In the genomic region with DNA sequence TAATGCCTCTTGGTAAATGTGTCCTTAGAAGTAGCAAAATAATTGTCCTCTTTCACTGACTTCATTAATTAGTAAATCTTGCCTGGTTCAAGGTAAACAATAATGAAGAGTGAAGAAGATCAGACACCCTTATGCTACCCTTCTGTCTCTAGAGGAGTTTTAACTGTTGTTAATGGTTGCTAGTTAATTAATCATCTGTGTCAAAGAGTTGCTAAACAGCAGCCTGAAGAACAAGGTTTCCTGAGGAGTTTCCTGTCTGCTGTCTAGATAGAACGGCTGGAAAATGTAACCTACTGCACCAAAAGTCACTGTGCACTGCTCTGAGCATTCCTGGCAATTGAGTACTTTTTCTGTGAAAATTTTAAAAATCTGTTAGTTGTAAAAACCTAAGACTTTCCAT, we compare ENCODE assay signal across 15 cellular contexts.
DNase-seq lines count a peak whose midpoint lies in the region; ATAC-seq and TF ChIP-seq lines count a peak whose summit lies in the region.
"Had no signal": no experiment of that assay in that cellular context is flagged by ENCODE, and none has a peak within 500 bp of the region (broad histone marks: within the 10 kb centered on the region; RNA-seq: fewer than 3 reads in every experiment).

No MANE protein-coding gene starts in this region.

- no peaks in the 10 kb centered on the region for H3F3A ChIP-seq in GM23338 (replicated peaks; ENCODE audit: low read depth)

- H3K9me3 Mint-ChIP-seq in GM23338, result no peaks in the 10 kb centered on the region
- no peaks in the 10 kb centered on the region for H3K9me3 Mint-ChIP-seq in nephron
- H3K9me3 Mint-ChIP-seq: activated naive CD8-positive, alpha-beta T cell treated with anti-CD3 and anti-CD28 coated beads, Interleukin-2, amount 50 U/mL, for 24 hours; neural crest cell had no signal

- H3K27me3 Mint-ChIP-seq in GM23338 (ENCODE audit: insufficient read depth, low read depth, poor library complexity) (peaks cover 4% of the 10 kb centered on the region), nephron (ENCODE audit: low read depth) (no peaks in the 10 kb centered on the region)
- H3K27me3 Mint-ChIP-seq: activated naive CD8-positive, alpha-beta T cell treated with anti-CD3 and anti-CD28 coated beads, Interleukin-2, amount 50 U/mL, for 24 hours had no signal

- ATAC-seq in GM23338 (no peak), GM18519 (IDR thresholded peaks at IDR 0.05; ENCODE audit: low FRiP score, unreplicated experiment) (no peak)
- ATAC-seq: activated naive CD8-positive, alpha-beta T cell treated with anti-CD3 and anti-CD28 coated beads, Interleukin-2, amount 50 U/mL, for 24 hours; foreskin keratinocyte had no signal

- H2AFZ ChIP-seq in GM23338, result no peak overlapping the region

- peak; percentile 30 for DNase-seq in GM23338 (ENCODE audit: low spot score)
- peak; percentile 61 for DNase-seq in NCI-H69 (lab: John Stamatoyannopoulos, UW)
- DNase-seq in epithelial cell of esophagus (ENCODE audit: low read depth), result peak; percentile 23
- DNase-seq in DMS153 (lab: John Stamatoyannopoulos, UW), result no peak
- no peak for DNase-seq in dedifferentiated amniotic fluid mesenchymal stem cell (ENCODE audit: extremely low spot score)
- DNase-seq: activated CD8-positive, alpha-beta memory T cell treated with anti-CD3 and anti-CD28 coated beads, Interleukin-2, amount 50 U/mL, for 48 hours; activated naive CD8-positive, alpha-beta T cell treated with anti-CD3 and anti-CD28 coated beads, Interleukin-2, amount 50 U/mL, for 24 hours; foreskin keratinocyte; MM.1S; NCI-H526 treated with DMSO at 0.1 percent for 48 hours; thyroid gland had no signal

- H3K4me1 Mint-ChIP-seq in GM23338, result peaks cover 55% of the 10 kb centered on the region
- peaks cover 18% of the 10 kb centered on the region for H3K4me1 Mint-ChIP-seq in nephron
- H3K4me1 Mint-ChIP-seq: neural crest cell had no signal

- H3K4me3 Mint-ChIP-seq in GM23338 (no peak overlapping the region), nephron (no peak overlapping the region)
- H3K4me3 Mint-ChIP-seq: activated naive CD8-positive, alpha-beta T cell treated with anti-CD3 and anti-CD28 coated beads, Interleukin-2, amount 50 U/mL, for 24 hours; neural crest cell had no signal

- no peaks in the 10 kb centered on the region for H3K9me2 ChIP-seq in GM23338 (ENCODE audit: insufficient read depth)

- no peaks in the 10 kb centered on the region for H3K27me3 ChIP-seq in GM23338 (ENCODE audit: insufficient read depth)
- H3K27me3 ChIP-seq: foreskin keratinocyte, thyroid gland had no signal

- H3K4me3 ChIP-seq in GM23338 (no peak overlapping the region), epithelial cell of esophagus (ENCODE audit: low read length) (no peak overlapping the region)
- H3K4me3 ChIP-seq: coronary artery, thyroid gland had no signal

- H4K20me1 ChIP-seq in GM23338 (replicated peaks; ENCODE audit: insufficient read depth), result no peaks in the 10 kb centered on the region

- H3K4me2 ChIP-seq in GM23338, result peak overlapping the region; percentile 27

- H3K79me2 ChIP-seq in GM23338 (replicated peaks; ENCODE audit: insufficient read depth), result no peaks in the 10 kb centered on the region

- peak overlapping the region; percentile 90 for H3K27ac Mint-ChIP-seq in GM23338
- H3K27ac Mint-ChIP-seq in nephron, result peak overlapping the region; percentile 4 to 78 (median 6)
- H3K27ac Mint-ChIP-seq: activated naive CD8-positive, alpha-beta T cell treated with anti-CD3 and anti-CD28 coated beads, Interleukin-2, amount 50 U/mL, for 24 hours had no signal

- TF ChIP-seq CTCF in GM23338 (conservative IDR thresholded peaks at IDR 0.05; ENCODE audit: low read depth in 2 of 2) (no peak), epithelial cell of esophagus (IDR thresholded peaks at IDR 0.05; ENCODE audit: insufficient read depth, low read depth, low read length, missing control alignments) (no peak), nephron (IDR thresholded peaks at IDR 0.05; ENCODE audit: unreplicated experiment in 3 of 3) (no peak)

- H3K36me3 Mint-ChIP-seq in GM23338 (ENCODE audit: low read depth) (peaks cover 44% of the 10 kb centered on the region; the same call in 2 of the 3 replicates), nephron (ENCODE audit: low read depth) (peaks cover 24% of the 10 kb centered on the region)

- H3K4me1 ChIP-seq in GM23338 (ENCODE audit: insufficient read depth), result peaks cover 49% of the 10 kb centered on the region
- H3K4me1 ChIP-seq: foreskin keratinocyte had no signal

- no peaks in the 10 kb centered on the region for H3K36me3 ChIP-seq in GM23338 (ENCODE audit: insufficient read depth)
- H3K36me3 ChIP-seq: thyroid gland had no signal

- peak overlapping the region; percentile 95 for H3K27ac ChIP-seq in GM23338 (ENCODE audit: low read depth)
- H3K27ac ChIP-seq: coronary artery, foreskin keratinocyte had no signal

TF ChIP-seq in GM23338, 12 proteins besides CTCF, POLR2A, EP300 and RAD21 (continues in another document):
- no peak for TF ChIP-seq POLR2AphosphoS5 (IDR thresholded peaks at IDR 0.05; ENCODE audit: low read depth)
- TF ChIP-seq, protein P1, sequence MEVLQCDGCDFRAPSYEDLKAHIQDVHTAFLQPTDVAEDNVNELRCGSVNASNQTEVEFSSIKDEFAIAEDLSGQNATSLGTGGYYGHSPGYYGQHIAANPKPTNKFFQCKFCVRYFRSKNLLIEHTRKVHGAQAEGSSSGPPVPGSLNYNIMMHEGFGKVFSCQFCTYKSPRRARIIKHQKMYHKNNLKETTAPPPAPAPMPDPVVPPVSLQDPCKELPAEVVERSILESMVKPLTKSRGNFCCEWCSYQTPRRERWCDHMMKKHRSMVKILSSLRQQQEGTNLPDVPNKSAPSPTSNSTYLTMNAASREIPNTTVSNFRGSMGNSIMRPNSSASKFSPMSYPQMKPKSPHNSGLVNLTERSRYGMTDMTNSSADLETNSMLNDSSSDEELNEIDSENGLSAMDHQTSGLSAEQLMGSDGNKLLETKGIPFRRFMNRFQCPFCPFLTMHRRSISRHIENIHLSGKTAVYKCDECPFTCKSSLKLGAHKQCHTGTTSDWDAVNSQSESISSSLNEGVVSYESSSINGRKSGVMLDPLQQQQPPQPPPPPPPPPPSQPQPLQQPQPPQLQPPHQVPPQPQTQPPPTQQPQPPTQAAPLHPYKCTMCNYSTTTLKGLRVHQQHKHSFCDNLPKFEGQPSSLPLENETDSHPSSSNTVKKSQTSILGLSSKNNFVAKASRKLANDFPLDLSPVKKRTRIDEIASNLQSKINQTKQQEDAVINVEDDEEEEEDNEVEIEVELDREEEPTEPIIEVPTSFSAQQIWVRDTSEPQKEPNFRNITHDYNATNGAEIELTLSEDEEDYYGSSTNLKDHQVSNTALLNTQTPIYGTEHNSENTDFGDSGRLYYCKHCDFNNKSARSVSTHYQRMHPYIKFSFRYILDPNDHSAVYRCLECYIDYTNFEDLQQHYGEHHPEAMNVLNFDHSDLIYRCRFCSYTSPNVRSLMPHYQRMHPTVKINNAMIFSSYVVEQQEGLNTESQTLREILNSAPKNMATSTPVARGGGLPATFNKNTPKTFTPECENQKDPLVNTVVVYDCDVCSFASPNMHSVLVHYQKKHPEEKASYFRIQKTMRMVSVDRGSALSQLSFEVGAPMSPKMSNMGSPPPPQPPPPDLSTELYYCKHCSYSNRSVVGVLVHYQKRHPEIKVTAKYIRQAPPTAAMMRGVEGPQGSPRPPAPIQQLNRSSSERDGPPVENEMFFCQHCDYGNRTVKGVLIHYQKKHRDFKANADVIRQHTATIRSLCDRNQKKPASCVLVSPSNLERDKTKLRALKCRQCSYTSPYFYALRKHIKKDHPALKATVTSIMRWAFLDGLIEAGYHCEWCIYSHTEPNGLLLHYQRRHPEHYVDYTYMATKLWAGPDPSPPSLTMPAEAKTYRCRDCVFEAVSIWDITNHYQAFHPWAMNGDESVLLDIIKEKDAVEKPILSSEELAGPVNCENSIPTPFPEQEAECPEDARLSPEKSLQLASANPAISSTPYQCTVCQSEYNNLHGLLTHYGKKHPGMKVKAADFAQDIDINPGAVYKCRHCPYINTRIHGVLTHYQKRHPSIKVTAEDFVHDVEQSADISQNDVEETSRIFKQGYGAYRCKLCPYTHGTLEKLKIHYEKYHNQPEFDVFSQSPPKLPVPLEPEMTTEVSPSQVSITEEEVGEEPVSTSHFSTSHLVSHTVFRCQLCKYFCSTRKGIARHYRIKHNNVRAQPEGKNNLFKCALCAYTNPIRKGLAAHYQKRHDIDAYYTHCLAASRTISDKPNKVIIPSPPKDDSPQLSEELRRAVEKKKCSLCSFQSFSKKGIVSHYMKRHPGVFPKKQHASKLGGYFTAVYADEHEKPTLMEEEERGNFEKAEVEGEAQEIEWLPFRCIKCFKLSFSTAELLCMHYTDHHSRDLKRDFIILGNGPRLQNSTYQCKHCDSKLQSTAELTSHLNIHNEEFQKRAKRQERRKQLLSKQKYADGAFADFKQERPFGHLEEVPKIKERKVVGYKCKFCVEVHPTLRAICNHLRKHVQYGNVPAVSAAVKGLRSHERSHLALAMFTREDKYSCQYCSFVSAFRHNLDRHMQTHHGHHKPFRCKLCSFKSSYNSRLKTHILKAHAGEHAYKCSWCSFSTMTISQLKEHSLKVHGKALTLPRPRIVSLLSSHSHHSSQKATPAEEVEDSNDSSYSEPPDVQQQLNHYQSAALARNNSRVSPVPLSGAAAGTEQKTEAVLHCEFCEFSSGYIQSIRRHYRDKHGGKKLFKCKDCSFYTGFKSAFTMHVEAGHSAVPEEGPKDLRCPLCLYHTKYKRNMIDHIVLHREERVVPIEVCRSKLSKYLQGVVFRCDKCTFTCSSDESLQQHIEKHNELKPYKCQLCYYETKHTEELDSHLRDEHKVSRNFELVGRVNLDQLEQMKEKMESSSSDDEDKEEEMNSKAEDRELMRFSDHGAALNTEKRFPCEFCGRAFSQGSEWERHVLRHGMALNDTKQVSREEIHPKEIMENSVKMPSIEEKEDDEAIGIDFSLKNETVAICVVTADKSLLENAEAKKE (CRISPR knock-in tag; IDR thresholded peaks at IDR 0.05), result no peak
- TF ChIP-seq STAT1 (IDR thresholded peaks at IDR 0.05; ENCODE audit: unreplicated experiment), result no peak
- TF ChIP-seq ZNF331 (CRISPR knock-in tag; IDR thresholded peaks at IDR 0.05; ENCODE audit: low read depth), result no peak
- TF ChIP-seq JUNB (IDR thresholded peaks at IDR 0.05; ENCODE audit: unreplicated experiment), result no peak
- no peak for TF ChIP-seq EZH2 (IDR thresholded peaks at IDR 0.05; ENCODE audit: low read depth, unreplicated experiment)
- no peak for TF ChIP-seq EZH2phosphoT487 (IDR thresholded peaks at IDR 0.05; ENCODE audit: unreplicated experiment)
- no peak for TF ChIP-seq CREB1 (CRISPR knock-in tag; IDR thresholded peaks at IDR 0.05; ENCODE audit: low read depth)

Comparison
In these comparisons a context has a peak if more than half of its experiments do, and no peak if none do; other contexts are left out.
1. DNase-seq: peak in GM23338 (single experiment), NCI-H69 (single experiment) and epithelial cell of esophagus (single experiment); none in DMS153 (single experiment) and dedifferentiated amniotic fluid mesenchymal stem cell (single experiment).